7 cellular contexts compared by ENCODE assay signal in genomic region chr2:108613261-108614042, GRCh38.
A peak's percentile ranks its signal among the peaks of the same experiment; 100 is the strongest.
DNase-seq lines count a peak whose midpoint lies in the region; ATAC-seq, FAIRE-seq and TF ChIP-seq lines count a peak whose summit lies in the region.

No MANE protein-coding gene starts in this region.

- H3K4me1 Mint-ChIP-seq in progenitor cell of endocrine pancreas (ENCODE audit: low read depth): peaks cover 45% of the 10 kb centered on the region

- H3K4me3 Mint-ChIP-seq in progenitor cell of endocrine pancreas (ENCODE audit: low read depth): no peak overlapping the region

- no peaks in the 10 kb centered on the region for H3K9me3 Mint-ChIP-seq in progenitor cell of endocrine pancreas (ENCODE audit: low read depth)

- TF ChIP-seq CTCF in RWPE1 (conservative IDR thresholded peaks at IDR 0.05; ENCODE audit: low read depth) (no peak), fibroblast of villous mesenchyme (IDR thresholded peaks at IDR 0.05; ENCODE audit: insufficient read depth, low read depth, low read length) (no peak), progenitor cell of endocrine pancreas (IDR thresholded peaks at IDR 0.05; ENCODE audit: unreplicated experiment) (no peak)

- POLR2A ChIA-PET in RWPE1 (lab: Yijun Ruan, JAX; ENCODE audit: low non-redundant PET): no interaction called here

- peak overlapping the region; percentile 91 for H3K27ac Mint-ChIP-seq in progenitor cell of endocrine pancreas

- no peaks in the 10 kb centered on the region for H3K27me3 Mint-ChIP-seq in progenitor cell of endocrine pancreas

- no peak for ATAC-seq in HG03135 (IDR thresholded peaks at IDR 0.05; ENCODE audit: unreplicated experiment)

- CTCF ChIA-PET in RWPE1 (lab: Yijun Ruan, JAX): interaction anchor here (4.5 kb wide), 1 partner anchor 23 kb away, joined by 30 read pairs; no protein-coding TSS in a partner anchor

- no peak overlapping the region for H3K4me3 ChIP-seq in fibroblast of villous mesenchyme (ENCODE audit: low read depth, low read length)

- DNase-seq in GM19239 (ENCODE audit: insufficient read length, low spot score) (no peak), RWPE1 (ENCODE audit: low spot score) (no peak), fibroblast of villous mesenchyme (ENCODE audit: low read depth) (peak; percentile 95), progenitor cell of endocrine pancreas (ENCODE audit: low spot score, unreplicated experiment) (no peak), cerebellum (ENCODE audit: low spot score) (no peak), NCI-H2227 treated with DMSO at 0.1 percent for 48 hours (lab: John Stamatoyannopoulos, UW) (no peak)

- peak; percentile 49 for FAIRE-seq in GM19239 (lab: Jason Lieb, UNC)

- no peaks in the 10 kb centered on the region for H3K36me3 Mint-ChIP-seq in progenitor cell of endocrine pancreas (ENCODE audit: insufficient read depth)

- peak overlapping the region; percentile 61 for H3K27ac ChIP-seq in RWPE1
